In the genomic region with DNA sequence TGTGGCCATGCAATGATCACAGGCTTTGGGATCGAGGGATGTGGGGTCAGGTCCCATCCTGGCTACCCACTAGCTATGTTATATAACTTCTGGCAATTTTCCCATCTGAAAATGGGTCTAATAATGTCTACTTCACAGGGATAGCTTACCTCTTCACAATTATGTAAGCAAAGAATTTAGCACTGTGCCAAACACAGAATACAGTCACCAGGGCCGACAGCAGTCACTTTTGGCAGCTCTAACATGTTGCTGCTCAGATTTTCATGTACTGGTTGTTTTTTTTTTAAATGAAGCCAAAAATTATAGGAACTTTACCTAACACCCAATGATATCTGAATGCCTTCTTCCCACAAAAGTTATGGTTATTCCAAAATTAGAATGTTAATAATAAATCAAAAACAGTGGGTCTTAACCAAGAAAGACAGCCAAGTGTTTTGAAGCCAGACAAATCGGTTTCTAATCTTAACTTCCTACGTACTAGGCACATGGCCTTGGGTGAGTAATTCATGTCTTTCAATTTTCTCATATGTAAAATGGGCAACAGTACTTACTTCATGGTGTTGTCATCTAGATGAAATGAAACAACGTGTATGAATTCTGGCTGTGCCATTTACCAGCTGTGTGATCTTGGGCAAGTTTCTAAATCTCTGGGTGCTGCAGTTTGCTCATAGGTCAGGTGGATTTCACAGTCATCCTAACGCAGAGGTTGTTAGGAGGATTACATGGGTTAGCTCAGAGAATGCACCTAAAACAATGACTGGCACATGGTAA, we compare ENCODE assay signal across 15 cellular contexts. TPM values are rescaled to one million over a fixed set of nuclear protein-coding genes. Genes with fewer than 3 reads are reported as not detected.
DNase-seq lines count a peak whose midpoint lies in the region; ATAC-seq and TF ChIP-seq lines count a peak whose summit lies in the region.
"Had no signal": no experiment of that assay in that cellular context is flagged by ENCODE, and none has a peak within 500 bp of the region (broad histone marks: within the 10 kb centered on the region; RNA-seq: fewer than 3 reads in every experiment).

No MANE protein-coding gene starts in this region.

- no peak overlapping the region for H3K4me3 Mint-ChIP-seq in activated T-cell treated with anti-CD3 and anti-CD28 coated beads, Interleukin-2, amount 50 U/mL, for 24 hours
- H3K4me3 Mint-ChIP-seq in stimulated activated naive CD8-positive, alpha-beta T cell treated with anti-CD3 and anti-CD28 coated beads, Interleukin-15, amount 100 ng/mL, for 72 hours, result peak overlapping the region in 1 of 2 donors; percentile 12
- H3K4me3 Mint-ChIP-seq in glutamatergic neuron (ENCODE audit: unreplicated experiment), result no peak overlapping the region
- H3K4me3 Mint-ChIP-seq: WTC11 had no signal

- no peaks in the 10 kb centered on the region for H3K27me3 Mint-ChIP-seq in activated T-cell treated with anti-CD3 and anti-CD28 coated beads, Interleukin-2, amount 50 U/mL, for 24 hours
- no peaks in the 10 kb centered on the region for H3K27me3 Mint-ChIP-seq in stimulated activated naive CD8-positive, alpha-beta T cell treated with anti-CD3 and anti-CD28 coated beads, Interleukin-15, amount 100 ng/mL, for 72 hours
- H3K27me3 Mint-ChIP-seq in glutamatergic neuron (ENCODE audit: unreplicated experiment), result no peaks in the 10 kb centered on the region

- peaks cover 22% of the 10 kb centered on the region for H3K4me1 Mint-ChIP-seq in activated T-cell treated with anti-CD3 and anti-CD28 coated beads, Interleukin-2, amount 50 U/mL, for 24 hours (ENCODE audit: low read depth)
- H3K4me1 Mint-ChIP-seq in stimulated activated naive CD8-positive, alpha-beta T cell treated with anti-CD3 and anti-CD28 coated beads, Interleukin-15, amount 100 ng/mL, for 72 hours, result peaks cover 16% of the 10 kb centered on the region
- peaks cover 11% of the 10 kb centered on the region for H3K4me1 Mint-ChIP-seq in glutamatergic neuron (ENCODE audit: low read depth, unreplicated experiment)

- H3K36me3 Mint-ChIP-seq in activated T-cell treated with anti-CD3 and anti-CD28 coated beads, Interleukin-2, amount 50 U/mL, for 24 hours (ENCODE audit: low read depth), result no peaks in the 10 kb centered on the region
- no peaks in the 10 kb centered on the region for H3K36me3 Mint-ChIP-seq in glutamatergic neuron (ENCODE audit: unreplicated experiment)

- ATAC-seq in HG03442 (IDR thresholded peaks at IDR 0.05; ENCODE audit: unreplicated experiment), result peak; percentile 70
- ATAC-seq in stimulated activated naive CD8-positive, alpha-beta T cell treated with anti-CD3 and anti-CD28 coated beads, Interleukin-15, amount 100 ng/mL, for 72 hours, result peak; percentile 86
- ATAC-seq in GM19035 (IDR thresholded peaks at IDR 0.05; ENCODE audit: unreplicated experiment), result no peak
- ATAC-seq: PC-3, WTC11 had no signal

- peak overlapping the region; percentile 82 for H3K27ac Mint-ChIP-seq in activated T-cell treated with anti-CD3 and anti-CD28 coated beads, Interleukin-2, amount 50 U/mL, for 24 hours
- H3K27ac Mint-ChIP-seq in stimulated activated naive CD8-positive, alpha-beta T cell treated with anti-CD3 and anti-CD28 coated beads, Interleukin-15, amount 100 ng/mL, for 72 hours, result no peak overlapping the region
- no peak overlapping the region for H3K27ac Mint-ChIP-seq in glutamatergic neuron (ENCODE audit: unreplicated experiment)
- H3K27ac Mint-ChIP-seq: WTC11 had no signal

- H3K4me3 ChIP-seq in cardiac fibroblast (replicated peaks in 1 of 2; ENCODE audit: low read depth in 2 of 2, low read length in 2 of 2), result no peak overlapping the region
- H3K4me3 ChIP-seq: esophagus squamous epithelium had no signal

- no peak for TF ChIP-seq CTCF in cardiac fibroblast (IDR thresholded peaks at IDR 0.05; ENCODE audit: low read depth, low read length)
- TF ChIP-seq CTCF in glutamatergic neuron (IDR thresholded peaks at IDR 0.05; ENCODE audit: partially characterized antibody, unreplicated experiment), result no peak

- DNase-seq in activated T-cell treated with anti-CD3 and anti-CD28 coated beads, Interleukin-2, amount 50 U/mL, for 24 hours, result no peak
- no peak for DNase-seq in activated T-cell treated with anti-CD3 and anti-CD28 coated beads, Interleukin-2, amount 50 U/mL, for 1 hour
- DNase-seq in cardiac fibroblast (ENCODE audit: low read depth in 2 of 2), result peak; percentile 37 to 47
- DNase-seq in stimulated activated naive CD8-positive, alpha-beta T cell treated with anti-CD3 and anti-CD28 coated beads, Interleukin-15, amount 100 ng/mL, for 72 hours, result peak in 1 of 2 donors; percentile 15
- DNase-seq in globus pallidus (ENCODE audit: low spot score), result no peak
- DNase-seq in glutamatergic neuron, result no peak
- DNase-seq: activated gamma-delta T cell treated with Interleukin-2 at 50 U/mL for 16 hours, DMS 273 treated with DMSO at 0.1 percent for 48 hours, esophagus squamous epithelium, mesenchymal stem cell, NCI-H2227 treated with DMSO at 0.1 percent for 48 hours, PC-3 had no signal

- H3K9me3 Mint-ChIP-seq in activated T-cell treated with anti-CD3 and anti-CD28 coated beads, Interleukin-2, amount 50 U/mL, for 24 hours, result peaks cover 2% of the 10 kb centered on the region
- H3K9me3 Mint-ChIP-seq in stimulated activated naive CD8-positive, alpha-beta T cell treated with anti-CD3 and anti-CD28 coated beads, Interleukin-15, amount 100 ng/mL, for 72 hours, result no peaks in the 10 kb centered on the region
- H3K9me3 Mint-ChIP-seq in glutamatergic neuron (ENCODE audit: unreplicated experiment), result no peaks in the 10 kb centered on the region

RNA-seq across cellular contexts. Expression of gene PCED1B, which starts 13.0 kb away (rescaled TPM):
- total RNA-seq in glutamatergic neuron (ENCODE audit: unreplicated experiment), result 0.27 TPM

RNA-seq across cellular contexts. Expression of gene AMIGO2, which starts 13.3 kb away (rescaled TPM):
- 1.7 TPM for total RNA-seq in glutamatergic neuron (ENCODE audit: unreplicated experiment)

Comparison
In these comparisons a context has a peak if more than half of its experiments do, and no peak if none do; other contexts are left out.
1. DNase-seq: peak in cardiac fibroblast (2 of 2); none in activated T-cell treated with anti-CD3 and anti-CD28 coated beads, Interleukin-2, amount 50 U/mL, for 24 hours (single experiment), activated T-cell treated with anti-CD3 and anti-CD28 coated beads, Interleukin-2, amount 50 U/mL, for 1 hour (single experiment), globus pallidus (single experiment) and glutamatergic neuron (single experiment).